ENCODE assay signal across 1 cellular context in genomic region chr20:63566395-63567131, GRCh38.
TF ChIP-seq lines count a peak whose summit lies in the region.

No MANE protein-coding gene starts in this region.

TF ChIP-seq in A549, 52 proteins besides CTCF, POLR2A, EP300 and RAD21:
- TF ChIP-seq HOXB13 (CRISPR knock-in tag; IDR thresholded peaks at IDR 0.05; ENCODE audit: low read depth) (no peak), RARB (CRISPR knock-in tag; IDR thresholded peaks at IDR 0.05) (no peak), RFX5 (IDR thresholded peaks at IDR 0.05) (no peak), BHLHE40 (IDR thresholded peaks at IDR 0.05; ENCODE audit: low read depth, low read length) (no peak), SMC3 (IDR thresholded peaks at IDR 0.05) (no peak), HOXB5 (CRISPR knock-in tag; IDR thresholded peaks at IDR 0.05) (no peak), NFE2L2 (conservative IDR thresholded peaks at IDR 0.05; ENCODE audit: low read length) (no peak), EHF (CRISPR knock-in tag; IDR thresholded peaks at IDR 0.05) (no peak), MYC (IDR thresholded peaks at IDR 0.05; ENCODE audit: borderline replicate concordance, low read length) (no peak), ZFP36 (IDR thresholded peaks at IDR 0.05; ENCODE audit: borderline replicate concordance, partially characterized antibody) (no peak), ZNF302 (CRISPR knock-in tag; IDR thresholded peaks at IDR 0.05) (no peak), TP53 (CRISPR knock-in tag; IDR thresholded peaks at IDR 0.05) (no peak), HMGXB4 (CRISPR knock-in tag; IDR thresholded peaks at IDR 0.05; ENCODE audit: borderline replicate concordance) (no peak), HEYL (CRISPR knock-in tag; IDR thresholded peaks at IDR 0.05) (no peak), CEBPB (IDR thresholded peaks at IDR 0.05) (no peak)
